In genomic region chr9:133516961-133517350, GRCh38 we compare ENCODE assay signal across 32 cellular contexts. TPM values are rescaled to one million over a fixed set of nuclear protein-coding genes. Genes with fewer than 3 reads are reported as not detected.
"Had no signal": no experiment of that assay in that cellular context is flagged by ENCODE, and none has a peak within 500 bp of the region (broad histone marks: within the 10 kb centered on the region; RNA-seq: fewer than 3 reads in every experiment).

No MANE protein-coding gene starts in this region.

- H3K4me1 ChIP-seq: neural progenitor cell, pancreas, prostate gland, uterus had no signal

- H3K27me3 ChIP-seq: hepatocyte, neural progenitor cell, pancreas, right lobe of liver, uterus had no signal

- H3K9me3 ChIP-seq: heart right ventricle, lower lobe of right lung, pancreas, prostate gland, right lobe of liver, tibial nerve, uterus had no signal

- H3K9ac ChIP-seq: neural progenitor cell had no signal

- H3K4me3 ChIP-seq: heart right ventricle, hepatocyte, lower lobe of right lung, neural progenitor cell, pancreas, prostate gland, right lobe of liver, smooth muscle cell, tibial nerve, uterus had no signal

- DNase-seq: glutamatergic neuron; islet precursor cell; kidney glomerular epithelial cell; left colon; lower lobe of right lung; mammary epithelial cell; mesenchymal stem cell; naive thymus-derived CD8-positive, alpha-beta T cell; nephron progenitor cell; retina; right lobe of liver; stimulated activated CD4-positive, alpha-beta T cell treated with anti-CD3 and anti-CD28 coated beads, Interleukin-1b, Interleukin-23, amount 100 ng/mL, for 48 hours; stimulated activated CD4-positive, alpha-beta T cell treated with anti-CD3 and anti-CD28 coated beads, Interleukin-2, amount 100 ng/mL, for 48 hours; stimulated activated CD4-positive, alpha-beta T cell treated with anti-CD3 and anti-CD28 coated beads, Interleukin-4, amount 100 ng/mL, for 4 hours; stimulated activated CD8-positive, alpha-beta memory T cell treated with anti-CD3 and anti-CD28 coated beads, Interleukin-4, amount 100 ng/mL, for 48 hours; stimulated activated naive CD4-positive, alpha-beta T cell treated with Interleukin-2 at 50 U/mL for 16 hours; stimulated activated naive CD8-positive, alpha-beta T cell treated with anti-CD3 and anti-CD28 coated beads, Interleukin-15, amount 100 ng/mL, for 72 hours; substantia nigra; uterus had no signal

- H3K27ac ChIP-seq: heart right ventricle, hepatocyte, lower lobe of right lung, neural progenitor cell, pancreas, prostate gland, right lobe of liver, tibial nerve, uterus had no signal

- FAIRE-seq: pancreas had no signal

- ATAC-seq: heart right ventricle; left colon; lower lobe of right lung; naive thymus-derived CD8-positive, alpha-beta T cell; pancreas; right lobe of liver; stimulated activated memory B cell treated with anti-CD40 and anti-IgM and Interleukin-4, amounts not matched to agents 10 μg/mL and 1 μg/mL and 100 μg/mL, for 72 hours; stimulated activated naive CD8-positive, alpha-beta T cell treated with anti-CD3 and anti-CD28 coated beads, Interleukin-15, amount 100 ng/mL, for 72 hours had no signal

- H3K36me3 ChIP-seq: heart right ventricle, lower lobe of right lung, neural progenitor cell, pancreas, prostate gland, right lobe of liver, tibial nerve, uterus had no signal

RNA-seq across cellular contexts. Expression of gene MYMK, which starts 7.8 kb away (rescaled TPM):
- total RNA-seq: heart right ventricle; hepatocyte; left colon; liver; lower lobe of right lung; mammary epithelial cell; mucosa of gallbladder; naive thymus-derived CD8-positive, alpha-beta T cell; omental fat pad; pancreas; prostate gland; right lobe of liver; smooth muscle cell; temporal lobe; ureter; uterus had no signal
- polyA plus RNA-seq: heart right ventricle; liver; mammary epithelial cell; naive thymus-derived CD8-positive, alpha-beta T cell; pancreas; smooth muscle cell had no signal

RNA-seq across cellular contexts. Expression of gene ADAMTSL2, which starts 17.5 kb away (rescaled TPM):
- polyA plus RNA-seq: mammary epithelial cell had no signal
